Comparison of ENCODE assay signal across 8 cellular contexts in genomic region chr4:174282836-174283506, GRCh38. TPM values are rescaled to one million over a fixed set of nuclear protein-coding genes. Genes with fewer than 3 reads are reported as not detected.
DNase-seq lines count a peak whose midpoint lies in the region; ATAC-seq and TF ChIP-seq lines count a peak whose summit lies in the region.

No MANE protein-coding gene starts in this region.

- peaks cover 29 to 52% (median 30%) of the 10 kb centered on the region in 3 donors for H3K4me1 Mint-ChIP-seq in IgD-negative memory B cell

- H3K4me3 ChIP-seq in epithelial cell of esophagus (ENCODE audit: low read length), result peak overlapping the region; percentile 91

- H3K27me3 Mint-ChIP-seq in IgD-negative memory B cell, result no peaks in the 10 kb centered on the region

- ATAC-seq in GM21619 (IDR thresholded peaks at IDR 0.05; ENCODE audit: unreplicated experiment), result peak; percentile 98

- H3K4me3 Mint-ChIP-seq in IgD-negative memory B cell, result peak overlapping the region; percentile 88 to 100 (median 98)

- H3K36me3 Mint-ChIP-seq in IgD-negative memory B cell, result peaks cover 5% of the 10 kb centered on the region

- peak; percentile 92 for DNase-seq in DMS 273 (lab: John Stamatoyannopoulos, UW; ENCODE audit: unreplicated experiment)
- DNase-seq in OCI-M1 (lab: John Stamatoyannopoulos, UW), result peak; percentile 96
- DNase-seq in activated T-cell treated with anti-CD3 and anti-CD28 coated beads for 48 hours (ENCODE audit: low read depth), result peak; percentile 53
- peak; percentile 98 for DNase-seq in epithelial cell of esophagus (ENCODE audit: low read depth)
- peak; percentile 91 for DNase-seq in middle frontal gyrus (ENCODE audit: extremely low spot score, low spot score)
- peak; percentile 44 to 62 for DNase-seq in stimulated activated CD8-positive, alpha-beta memory T cell treated with anti-CD3 and anti-CD28 coated beads, Interleukin-2, amount 100 ng/mL, for 1 hour (ENCODE audit: low read depth in 2 of 2)

- no peaks in the 10 kb centered on the region for H3K9me3 Mint-ChIP-seq in IgD-negative memory B cell

- no peak for TF ChIP-seq CTCF in epithelial cell of esophagus (IDR thresholded peaks at IDR 0.05; ENCODE audit: insufficient read depth, low read depth, low read length, missing control alignments)

- peak overlapping the region; percentile 91 to 100 (median 99) for H3K27ac Mint-ChIP-seq in IgD-negative memory B cell

RNA-seq across cellular contexts. Expression of gene FBXO8, which starts 0.5 kb away (rescaled TPM):
- 16.0 TPM for polyA plus RNA-seq in IgD-negative memory B cell

RNA-seq across cellular contexts. Expression of gene CEP44, which starts 0.7 kb away (rescaled TPM):
- polyA plus RNA-seq in IgD-negative memory B cell, result 9.9 TPM

Comparison
In these comparisons a context has a peak if more than half of its experiments do, and no peak if none do; other contexts are left out.
1. Peak in every context shown above with its lines: DNase-seq, ATAC-seq and H3K4me3 ChIP-seq.